ENCODE assay signal across 22 cellular contexts in the genomic region with DNA sequence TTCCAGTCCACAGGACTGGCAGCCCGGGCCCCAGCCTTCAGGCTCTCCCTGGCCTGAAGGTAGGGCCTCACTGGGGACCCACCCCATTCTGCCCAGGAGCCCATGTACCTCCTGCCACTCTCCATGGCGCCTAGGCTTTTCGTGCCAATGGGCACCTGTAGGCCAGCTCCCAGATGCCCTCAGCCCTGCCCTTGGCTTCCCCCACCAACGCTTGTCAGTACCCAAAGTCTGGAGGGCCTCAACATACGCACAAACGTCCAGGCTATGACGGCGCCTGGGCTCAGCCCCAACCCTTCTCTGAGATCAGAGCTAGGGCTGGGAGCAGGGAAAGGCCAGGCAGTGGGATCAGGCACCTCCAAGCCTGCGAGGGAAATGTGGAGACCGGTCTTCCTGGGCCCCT.
"Had no signal": no experiment of that assay in that cellular context is flagged by ENCODE, and none has a peak within 500 bp of the region (broad histone marks: within the 10 kb centered on the region; RNA-seq: fewer than 3 reads in every experiment).

No MANE protein-coding gene starts in this region.

- H3K4me1 ChIP-seq: gastrocnemius medialis, heart right ventricle, lower lobe of right lung, pancreas, right lobe of liver, suprapubic skin, transverse colon had no signal

- H3K27ac ChIP-seq: dorsolateral prefrontal cortex, gastrocnemius medialis, heart right ventricle, lower lobe of right lung, pancreas, right lobe of liver, suprapubic skin, transverse colon had no signal

- H3K27me3 ChIP-seq: dorsolateral prefrontal cortex, gastrocnemius medialis, heart right ventricle, pancreas, right lobe of liver, suprapubic skin, transverse colon had no signal

- H3K9me3 ChIP-seq: gastrocnemius medialis, heart right ventricle, lower lobe of right lung, pancreas, right lobe of liver, suprapubic skin, transverse colon had no signal

- ATAC-seq: gastrocnemius medialis; heart right ventricle; left colon; left ventricle myocardium superior; naive thymus-derived CD8-positive, alpha-beta T cell; pancreas had no signal

- H3K4me3 ChIP-seq: dorsolateral prefrontal cortex, gastrocnemius medialis, heart right ventricle, lower lobe of right lung, pancreas, right lobe of liver, smooth muscle cell, suprapubic skin, transverse colon had no signal

- DNase-seq: caudate nucleus; cerebellar nuclear complex; effector CD4-positive, alpha-beta T cell; foreskin fibroblast; gastrocnemius medialis; glutamatergic neuron; hippocampal formation; kidney glomerular epithelial cell; left colon; left ventricle myocardium superior; lower lobe of right lung; nephron progenitor cell; occipital lobe; stimulated activated CD4-positive, alpha-beta T cell treated with anti-CD3 and anti-CD28 coated beads, Interleukin-4, amount 100 ng/mL, for 4 hours; transverse colon had no signal

- H3K36me3 ChIP-seq: gastrocnemius medialis, heart right ventricle, lower lobe of right lung, pancreas, right lobe of liver, suprapubic skin, transverse colon had no signal

- H3K4me2 ChIP-seq: smooth muscle cell had no signal
